ENCODE assay signal across 9 cellular contexts in genomic region chr17:28320215-28321061, GRCh38. TPM values are rescaled to one million over a fixed set of nuclear protein-coding genes. Genes with fewer than 3 reads are reported as not detected.
DNase-seq lines count a peak whose midpoint lies in the region; ATAC-seq and TF ChIP-seq lines count a peak whose summit lies in the region.
"Had no signal": no experiment of that assay in that cellular context is flagged by ENCODE, and none has a peak within 500 bp of the region (broad histone marks: within the 10 kb centered on the region; RNA-seq: fewer than 3 reads in every experiment).

No MANE protein-coding gene starts in this region.

- POLR2A ChIA-PET in activated CD4-positive, alpha-beta memory T cell treated with anti-CD3 and anti-CD28 coated beads for 36 hours (lab: Charles Lee): interaction anchor here (1.0 to 4.0 kb wide), 4 partner anchors 10 to 37 kb away, joined by 3 to 21 read pairs (median 3); partner anchors contain the start of genes IFT20, POLDIP2 and TNFAIP1

- ATAC-seq in activated T-cell treated with anti-CD3 and anti-CD28 coated beads, Interleukin-2, amount 50 U/mL, for 4 hours: no peak
- ATAC-seq in thoracic aorta (ENCODE audit: insufficient number of reproducible peaks, low FRiP score, low read depth) (no peak), mucosa of descending colon (no peak), HG03521 (IDR thresholded peaks at IDR 0.05; ENCODE audit: unreplicated experiment) (no peak)

- no peaks in the 10 kb centered on the region for H3K36me3 ChIP-seq in thoracic aorta
- H3K36me3 ChIP-seq in mucosa of descending colon (ENCODE audit: low read depth): no peaks in the 10 kb centered on the region

- DNase-seq in activated T-cell treated with anti-CD3 and anti-CD28 coated beads, Interleukin-2, amount 50 U/mL, for 4 hours: no peak
- DNase-seq in activated T-cell treated with anti-CD3 and anti-CD28 coated beads for 4 hours (no peak), thoracic aorta (ENCODE audit: low spot score) (no peak), NCI-H1436 (lab: John Stamatoyannopoulos, UW) (no peak), mucosa of descending colon (no peak)
- no peak for DNase-seq in activated CD4-positive, alpha-beta memory T cell treated with anti-CD3 and anti-CD28 coated beads for 36 hours
- DNase-seq: caudate nucleus had no signal

- no peaks in the 10 kb centered on the region for H3K9me3 Mint-ChIP-seq in activated T-cell treated with anti-CD3 and anti-CD28 coated beads, Interleukin-2, amount 50 U/mL, for 4 hours
- no peaks in the 10 kb centered on the region for H3K9me3 Mint-ChIP-seq in activated CD4-positive, alpha-beta memory T cell treated with anti-CD3 and anti-CD28 coated beads for 36 hours

- no peak overlapping the region for H3K27ac ChIP-seq in thoracic aorta

- peak overlapping the region; percentile 6 for H3K27ac Mint-ChIP-seq in activated CD4-positive, alpha-beta memory T cell treated with anti-CD3 and anti-CD28 coated beads for 36 hours

- peaks cover 24% of the 10 kb centered on the region for H3K4me1 Mint-ChIP-seq in activated T-cell treated with anti-CD3 and anti-CD28 coated beads, Interleukin-2, amount 50 U/mL, for 4 hours (ENCODE audit: low read depth)
- H3K4me1 Mint-ChIP-seq in activated CD4-positive, alpha-beta memory T cell treated with anti-CD3 and anti-CD28 coated beads for 36 hours (ENCODE audit: low read depth): peaks cover 22% of the 10 kb centered on the region

- peak overlapping the region; percentile 81 for H3K4me3 ChIP-seq in iPS-18c (ENCODE audit: insufficient read depth, low read depth, low read length)
- peak overlapping the region; percentile 74 for H3K4me3 ChIP-seq in thoracic aorta
- H3K4me3 ChIP-seq in mucosa of descending colon: no peak overlapping the region

- H3K27me3 Mint-ChIP-seq in activated T-cell treated with anti-CD3 and anti-CD28 coated beads, Interleukin-2, amount 50 U/mL, for 4 hours (ENCODE audit: low read depth): no peaks in the 10 kb centered on the region
- no peaks in the 10 kb centered on the region for H3K27me3 Mint-ChIP-seq in activated CD4-positive, alpha-beta memory T cell treated with anti-CD3 and anti-CD28 coated beads for 36 hours

- H3K4me1 ChIP-seq in thoracic aorta (ENCODE audit: control insufficient read depth in 1 of 2, low read depth in 2 of 2) (peaks cover 9 to 14% of the 10 kb centered on the region in 2 donors), mucosa of descending colon (ENCODE audit: low read depth) (peaks cover 14% of the 10 kb centered on the region)

- intact Hi-C loops in activated CD4-positive, alpha-beta memory T cell treated with anti-CD3 and anti-CD28 coated beads for 36 hours (cut with micrococcal nuclease): no loop called here
- intact Hi-C loops in mucosa of descending colon (cut with DNase I, micrococcal nuclease): no loop called here

- peak overlapping the region; percentile 88 for H3K4me3 Mint-ChIP-seq in activated T-cell treated with anti-CD3 and anti-CD28 coated beads, Interleukin-2, amount 50 U/mL, for 4 hours
- peak overlapping the region; percentile 82 for H3K4me3 Mint-ChIP-seq in activated CD4-positive, alpha-beta memory T cell treated with anti-CD3 and anti-CD28 coated beads for 36 hours

- TF ChIP-seq CTCF in thoracic aorta (IDR thresholded peaks at IDR 0.05): no peak
- TF ChIP-seq CTCF in mucosa of descending colon (IDR thresholded peaks at IDR 0.05): no peak

- no peaks in the 10 kb centered on the region for H3K36me3 Mint-ChIP-seq in activated T-cell treated with anti-CD3 and anti-CD28 coated beads, Interleukin-2, amount 50 U/mL, for 4 hours (ENCODE audit: insufficient read depth)
- H3K36me3 Mint-ChIP-seq in activated CD4-positive, alpha-beta memory T cell treated with anti-CD3 and anti-CD28 coated beads for 36 hours: peaks cover 12% of the 10 kb centered on the region

- H3K9me3 ChIP-seq in iPS-18c (ENCODE audit: control insufficient read depth, insufficient read depth, low read length) (no peaks in the 10 kb centered on the region), thoracic aorta (no peaks in the 10 kb centered on the region), mucosa of descending colon (no peaks in the 10 kb centered on the region)

- H3K27me3 ChIP-seq in thoracic aorta (replicated peaks; ENCODE audit: insufficient read depth): no peaks in the 10 kb centered on the region

- CTCF ChIA-PET in activated CD4-positive, alpha-beta memory T cell treated with anti-CD3 and anti-CD28 coated beads for 36 hours (lab: Charles Lee): interaction anchor here (2.5 kb wide), 1 partner anchor 14 kb away, joined by 13 read pairs; the partner anchor contains the start of genes IFT20 and TNFAIP1

RNA-seq across cellular contexts. Expression of gene TMEM97, which starts 1.4 kb away (rescaled TPM):
- 10 to 100 TPM; 41.3 to 55.1 (median 44.8) TPM for total RNA-seq in activated T-cell treated with anti-CD3 and anti-CD28 coated beads, Interleukin-2, amount 50 U/mL, for 4 hours
- 10 to 100 TPM; 27.1 to 29.8 TPM for total RNA-seq in activated CD4-positive, alpha-beta memory T cell treated with anti-CD3 and anti-CD28 coated beads for 36 hours
- total RNA-seq in thoracic aorta (1 to 10 TPM; 1.1 to 5.9 TPM), mucosa of descending colon (10 to 100 TPM; 14.3 to 25.1 (median 18.1) TPM)

RNA-seq across cellular contexts. Expression of gene IFT20, which starts 14.8 kb away (rescaled TPM):
- 10 to 100 TPM; 18.1 to 22.1 (median 19.4) TPM for total RNA-seq in activated T-cell treated with anti-CD3 and anti-CD28 coated beads, Interleukin-2, amount 50 U/mL, for 4 hours
- 10 to 100 TPM; 20.3 to 20.6 TPM for total RNA-seq in activated CD4-positive, alpha-beta memory T cell treated with anti-CD3 and anti-CD28 coated beads for 36 hours
- 10 to 100 TPM; 37.4 to 38.4 TPM for total RNA-seq in thoracic aorta
- total RNA-seq in mucosa of descending colon: 10 to 100 TPM; 23.6 to 44.1 (median 28.0) TPM

RNA-seq across cellular contexts. Expression of gene TNFAIP1, which starts 15.1 kb away (rescaled TPM):
- total RNA-seq in activated T-cell treated with anti-CD3 and anti-CD28 coated beads, Interleukin-2, amount 50 U/mL, for 4 hours: 10 to 100 TPM; 19.5 to 24.2 (median 23.1) TPM
- total RNA-seq in activated CD4-positive, alpha-beta memory T cell treated with anti-CD3 and anti-CD28 coated beads for 36 hours: 10 to 100 TPM; 24.4 to 27.3 TPM
- total RNA-seq in thoracic aorta (10 to 100 TPM; 43.3 to 66.1 TPM), mucosa of descending colon (10 to 100 TPM; 36.8 to 38.4 (median 36.8) TPM)

RNA-seq across cellular contexts. Expression of gene POLDIP2, which starts 36.9 kb away (rescaled TPM):
- total RNA-seq in activated T-cell treated with anti-CD3 and anti-CD28 coated beads, Interleukin-2, amount 50 U/mL, for 4 hours: 100 to 1,000 TPM; 141 to 168 (median 150) TPM
- 10 to 100 TPM; 73.8 to 76.4 TPM for total RNA-seq in activated CD4-positive, alpha-beta memory T cell treated with anti-CD3 and anti-CD28 coated beads for 36 hours
- 10 to 100 TPM; 54.9 to 68.2 TPM for total RNA-seq in thoracic aorta
- 10 to 100 TPM; 71.7 to 82.4 (median 81.3) TPM for total RNA-seq in mucosa of descending colon

RNA-seq across cellular contexts. Expression of gene SEBOX, which starts 44.6 kb away (rescaled TPM):
- total RNA-seq in activated T-cell treated with anti-CD3 and anti-CD28 coated beads, Interleukin-2, amount 50 U/mL, for 4 hours: not detected
- not detected for total RNA-seq in activated CD4-positive, alpha-beta memory T cell treated with anti-CD3 and anti-CD28 coated beads for 36 hours
- total RNA-seq in thoracic aorta (not detected), mucosa of descending colon (not detected)
